24 cellular contexts compared by ENCODE assay signal in the genomic region with DNA sequence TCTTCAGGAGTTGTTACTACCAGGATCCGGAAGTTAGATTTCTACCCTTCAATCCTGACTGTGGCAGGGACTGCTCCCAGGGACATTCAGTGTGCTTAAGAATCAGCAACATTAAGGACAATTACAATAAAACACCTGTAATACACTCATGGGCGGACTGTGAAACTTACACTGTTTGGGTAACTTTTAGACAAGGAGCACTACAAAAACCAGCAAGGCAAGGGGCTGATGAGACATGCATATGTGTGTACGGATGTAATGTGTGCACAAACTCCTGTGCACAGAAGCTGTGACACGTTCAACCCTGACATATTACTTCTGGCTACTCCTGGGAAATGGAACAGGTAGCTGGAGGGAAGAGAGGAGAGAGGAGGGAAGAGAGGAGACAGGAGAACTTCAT.
DNase-seq lines count a peak whose midpoint lies in the region; ATAC-seq, FAIRE-seq and TF ChIP-seq lines count a peak whose summit lies in the region.
"Had no signal": no experiment of that assay in that cellular context is flagged by ENCODE, and none has a peak within 500 bp of the region (broad histone marks: within the 10 kb centered on the region; RNA-seq: fewer than 3 reads in every experiment).

No MANE protein-coding gene starts in this region.

- in situ Hi-C loops in Panc1 (cut with HindIII; ENCODE audit: low pct_unique_long_range_greater_than_20kb, low sequenced_read_pairs) = no loop called here

- intact Hi-C loops in Caco-2 (cut with micrococcal nuclease; ENCODE audit: unreplicated experiment) (no loop called here), Panc1 (cut with micrococcal nuclease; ENCODE audit: unreplicated experiment) (no loop called here)

- dilution Hi-C loops in keratinocyte (cut with MboI; ENCODE audit: extremely low pct_ligation_motif_present, low sequenced_read_pairs) = no loop called here

- H3K36me3 Mint-ChIP-seq in Caco-2 (ENCODE audit: insufficient read depth, unreplicated experiment) (peaks cover 60% of the 10 kb centered on the region), HFFc6 (ENCODE audit: low read depth) (peaks cover 58% of the 10 kb centered on the region)
- H3K36me3 Mint-ChIP-seq: CD14-positive monocyte; CD8-positive, alpha-beta memory T cell had no signal

- H3K9me3 Mint-ChIP-seq in Caco-2 (ENCODE audit: unreplicated experiment) (no peaks in the 10 kb centered on the region), HFFc6 (no peaks in the 10 kb centered on the region)
- H3K9me3 Mint-ChIP-seq: H9 had no signal

- POLR2A ChIA-PET in Caco-2 (lab: Charles Lee) = no interaction called here
- POLR2A ChIA-PET in Panc1 (lab: Charles Lee) = no interaction called here

- TF ChIP-seq CTCF in Caco-2 (IDR thresholded peaks at IDR 0.05; ENCODE audit: insufficient read depth in 1 of 2, low read depth in 1 of 2, low read length in 1 of 2, severe bottlenecking in 1 of 2, unreplicated experiment in 1 of 2) (no peak), HFFc6 (IDR thresholded peaks at IDR 0.05) (no peak), Panc1 (IDR thresholded peaks at IDR 0.05) (no peak), keratinocyte (optimal IDR thresholded peaks at IDR 0.05 in 1 of 3, IDR thresholded peaks at IDR 0.05 in 1 of 3, conservative IDR thresholded peaks at IDR 0.05 in 1 of 3; ENCODE audit: extremely low read depth in 1 of 3, insufficient read depth in 2 of 3, low read length in 3 of 3) (no peak), GM20000 (IDR thresholded peaks at IDR 0.05; ENCODE audit: extremely low read depth, missing control alignments) (no peak)

- H3K4me1 ChIP-seq in Caco-2 (peaks cover 36% of the 10 kb centered on the region), Panc1 (ENCODE audit: control insufficient read depth, insufficient read depth, low read length) (peaks cover 41% of the 10 kb centered on the region), keratinocyte (ENCODE audit: control insufficient read depth, extremely low read depth, insufficient read depth, low read length) (peaks cover 14% of the 10 kb centered on the region)
- H3K4me1 ChIP-seq: BE2C had no signal

- no TSS peak for BruUV-seq in Caco-2 (replicated peaks; lab: Mats Ljungman, UMichigan)
- no TSS peak for BruUV-seq in Panc1 (replicated peaks; lab: Mats Ljungman, UMichigan)

- peak overlapping the region; percentile 33 for H3K27ac Mint-ChIP-seq in Caco-2 (ENCODE audit: unreplicated experiment)
- peak overlapping the region; percentile 30; the same call in 1 of the 2 replicates for H3K27ac Mint-ChIP-seq in HFFc6
- H3K27ac Mint-ChIP-seq: CD14-positive monocyte; CD4-positive, alpha-beta T cell; CD8-positive, alpha-beta memory T cell had no signal

- H3K36me3 ChIP-seq in Caco-2 (ENCODE audit: control insufficient read depth, insufficient read depth, low read length) (no peaks in the 10 kb centered on the region), Panc1 (ENCODE audit: control insufficient read depth, insufficient read depth, low read length) (peaks cover 13% of the 10 kb centered on the region), keratinocyte (ENCODE audit: control insufficient read depth in 2 of 2, extremely low read depth in 1 of 2, insufficient read depth in 2 of 2, low read length in 2 of 2) (peaks cover 20 to 24% of the 10 kb centered on the region in 2 experiments)
- H3K36me3 ChIP-seq: BE2C had no signal

- H3K9me1 ChIP-seq in keratinocyte (ENCODE audit: control insufficient read depth, extremely low read depth, insufficient read depth, low read length) = peaks cover 6% of the 10 kb centered on the region

- peaks cover 27% of the 10 kb centered on the region for H4K20me1 ChIP-seq in keratinocyte (ENCODE audit: control insufficient read depth, extremely low read depth, insufficient read depth, low read length)

- H3K4me3 Mint-ChIP-seq in Caco-2 (ENCODE audit: unreplicated experiment) (no peak overlapping the region), HFFc6 (no peak overlapping the region; the same call in 1 of the 2 replicates)
- H3K4me3 Mint-ChIP-seq: CD14-positive monocyte; CD4-positive, alpha-beta T cell; CD8-positive, alpha-beta memory T cell; H9 had no signal

- H3K4me1 Mint-ChIP-seq in Caco-2 (ENCODE audit: low read depth, unreplicated experiment) = peaks cover 48% of the 10 kb centered on the region
- H3K4me1 Mint-ChIP-seq in HFFc6 (ENCODE audit: low read depth) = peaks cover 67% of the 10 kb centered on the region
- H3K4me1 Mint-ChIP-seq: CD14-positive monocyte; CD8-positive, alpha-beta memory T cell had no signal

- H2AFZ ChIP-seq in keratinocyte (ENCODE audit: control insufficient read depth, low read length) = no peak overlapping the region

- ATAC-seq in Panc1 = no peak
- ATAC-seq: A549, HCT116 had no signal

- 0 out of 2 replicates have a peak overlapping the region, but pooled peaks have one; percentile 17 for H3K27ac ChIP-seq in Panc1 (ENCODE audit: low read length)
- H3K27ac ChIP-seq in keratinocyte (ENCODE audit: control insufficient read depth, insufficient read depth, low read length) = no peak overlapping the region
- H3K27ac ChIP-seq: BLaER1 treated with 17β-estradiol and CSF1 and Interleukin-3, amounts not matched to agents 10 nM and 100 nM had no signal

- H3K27me3 ChIP-seq in Caco-2 (replicated peaks; ENCODE audit: control insufficient read depth, insufficient read depth, low read length) (no peaks in the 10 kb centered on the region), Panc1 (ENCODE audit: control insufficient read depth, insufficient read depth, low read length) (no peaks in the 10 kb centered on the region), keratinocyte (ENCODE audit: control insufficient read depth, extremely low read depth, insufficient read depth, low read length) (no peaks in the 10 kb centered on the region)
- H3K27me3 ChIP-seq: BLaER1 treated with 17β-estradiol and CSF1 and Interleukin-3, amounts not matched to agents 10 nM and 100 nM had no signal

- CTCF ChIA-PET in Caco-2 (lab: Charles Lee) (no interaction called here), Panc1 (lab: Charles Lee) (no interaction called here)

- peak; percentile 43 for FAIRE-seq in keratinocyte (lab: Jason Lieb, UNC)
- FAIRE-seq: A549, GM12891, GM18507 had no signal

- no peak overlapping the region for H3K4me3 ChIP-seq in Caco-2 (ENCODE audit: low read depth, low read length)
- H3K4me3 ChIP-seq in Panc1 (ENCODE audit: low read depth in 2 of 2, low read length in 2 of 2) = no peak overlapping the region
- H3K4me3 ChIP-seq in keratinocyte (ENCODE audit: control insufficient read depth in 2 of 3, extremely low read depth in 1 of 3, insufficient read depth in 2 of 3, low read depth in 1 of 3, low read length in 3 of 3) = no peak overlapping the region
- H3K4me3 ChIP-seq: A549; BLaER1 treated with 17β-estradiol and CSF1 and Interleukin-3, amounts not matched to agents 10 nM and 100 nM had no signal

- no peaks in the 10 kb centered on the region for H3K27me3 Mint-ChIP-seq in Caco-2 (ENCODE audit: insufficient read depth, unreplicated experiment)
- peaks cover 16% of the 10 kb centered on the region for H3K27me3 Mint-ChIP-seq in HFFc6 (ENCODE audit: insufficient read depth)

- H3K4me2 ChIP-seq in keratinocyte (ENCODE audit: control insufficient read depth, extremely low read depth, insufficient read depth, low read depth, low read length) = no peak overlapping the region
- H3K4me2 ChIP-seq: A549; BLaER1 treated with 17β-estradiol and CSF1 and Interleukin-3, amounts not matched to agents 10 nM and 100 nM had no signal

- DNase-seq in Caco-2 (no peak), HFFc6 (no peak), Panc1 (ENCODE audit: low read depth, low spot score) (no peak), keratinocyte (ENCODE audit: low read depth, low spot score) (no peak), midbrain (lab: John Stamatoyannopoulos, UW) (no peak), NCI-H1105 (lab: John Stamatoyannopoulos, UW) (no peak), GM20000 (ENCODE audit: low spot score) (no peak)
- DNase-seq: 8988T; ACHN; AML-193; BE2C; Calu3; CD4-positive, alpha-beta T cell; CD8-positive, alpha-beta memory T cell; DMS53; DMS79 treated with DMSO at 0.1 percent for 48 hours; GF-D8; H9 had no signal

- no peaks in the 10 kb centered on the region for H3K9me3 ChIP-seq in Caco-2
- H3K9me3 ChIP-seq in Panc1 (ENCODE audit: control insufficient read depth, insufficient read depth, low read depth, low read length) = no peaks in the 10 kb centered on the region
- H3K9me3 ChIP-seq in keratinocyte (ENCODE audit: control insufficient read depth, low read depth, low read length) = no peaks in the 10 kb centered on the region
- H3K9me3 ChIP-seq: A549; BE2C; BLaER1 treated with 17β-estradiol and CSF1 and Interleukin-3, amounts not matched to agents 10 nM and 100 nM had no signal

- H3K79me2 ChIP-seq in keratinocyte (ENCODE audit: control insufficient read depth, insufficient read depth, low read length) = peaks cover 89% of the 10 kb centered on the region

- H3K9ac ChIP-seq in keratinocyte (ENCODE audit: control insufficient read depth, extremely low read depth, insufficient read depth, low read length) = no peak overlapping the region
- H3K9ac ChIP-seq: BLaER1 treated with 17β-estradiol and CSF1 and Interleukin-3, amounts not matched to agents 10 nM and 100 nM had no signal
